ENCODE assay signal across 23 cellular contexts in genomic region chr2:107585851-107586250, GRCh38.
A peak's percentile ranks its signal among the peaks of the same experiment; 100 is the strongest.
DNase-seq lines count a peak whose midpoint lies in the region; ATAC-seq and TF ChIP-seq lines count a peak whose summit lies in the region.
"Had no signal": no experiment of that assay in that cellular context is flagged by ENCODE, and none has a peak within 500 bp of the region (broad histone marks: within the 10 kb centered on the region; RNA-seq: fewer than 3 reads in every experiment).

No MANE protein-coding gene starts in this region.

- H2AFZ ChIP-seq in GM23248 (peak overlapping the region; percentile 71), PC-3 (ENCODE audit: low read length) (no peak overlapping the region), osteoblast (ENCODE audit: low read length) (peak overlapping the region; percentile 70)
- H2AFZ ChIP-seq: hepatocyte had no signal

- POLR2A ChIA-PET in PC-3 (lab: Charles Lee; ENCODE audit: unreplicated experiment): no interaction called here

- H3K27ac ChIP-seq in GM23248 (0 out of 2 replicates have a peak overlapping the region, but pooled peaks have one; percentile 4), PC-3 (ENCODE audit: low read length) (no peak overlapping the region), osteoblast (ENCODE audit: low read depth, low read length) (no peak overlapping the region)
- H3K27ac ChIP-seq: hepatocyte, tibial nerve had no signal

- peak; percentile 53 for DNase-seq in GM23248
- peak; percentile 62 for DNase-seq in PC-3
- peak; percentile 74 for DNase-seq in epithelial cell of esophagus (ENCODE audit: low read depth)
- DNase-seq in osteoblast (ENCODE audit: insufficient read length, low spot score, missing footprints): no peak
- no peak for DNase-seq in hypothalamus (lab: John Stamatoyannopoulos, UW)
- no peak for DNase-seq in NCI-H2107 (lab: John Stamatoyannopoulos, UW)
- DNase-seq in activated CD4-positive, alpha-beta T cell treated with anti-CD3 and anti-CD28 coated beads for 4 hours: no peak
- no peak for DNase-seq in NCI-H1930 (lab: John Stamatoyannopoulos, UW)
- DNase-seq: activated CD4-positive, alpha-beta T cell treated with anti-CD3 and anti-CD28 coated beads for 36 hours; activated T-cell treated with anti-CD3 and anti-CD28 coated beads, Interleukin-2, amount 50 U/mL, for 4 hours; amniotic stem cell; CD4-positive, CD25-positive, alpha-beta regulatory T cell; immature natural killer cell; left ventricle myocardium superior; midbrain; NCI-H1436 treated with DMSO at 0.1 percent for 48 hours; NCI-H69; stimulated activated naive CD8-positive, alpha-beta T cell treated with anti-CD3 and anti-CD28 coated beads, Interleukin-15, amount 100 ng/mL, for 72 hours; T-helper 2 cell had no signal

- no peaks in the 10 kb centered on the region for H3K79me2 ChIP-seq in GM23248 (ENCODE audit: insufficient read depth)
- no peaks in the 10 kb centered on the region for H3K79me2 ChIP-seq in PC-3 (ENCODE audit: low read length)
- H3K79me2 ChIP-seq in osteoblast (ENCODE audit: insufficient read depth, low read length): no peaks in the 10 kb centered on the region
- H3K79me2 ChIP-seq: hepatocyte had no signal

- WGBS in GM23248 (ENCODE audit: low coverage in 1 of 2, low lambda C conversion rate in 2 of 2, missing lambda C conversion rate in 2 of 2), 2 experiments: 11 to 15% methylated on average over 3 of the region's 3 CpGs

- H4K20me1 ChIP-seq in GM23248 (ENCODE audit: insufficient read depth): no peaks in the 10 kb centered on the region
- H4K20me1 ChIP-seq in PC-3 (ENCODE audit: low read length): no peaks in the 10 kb centered on the region
- no peaks in the 10 kb centered on the region for H4K20me1 ChIP-seq in osteoblast (ENCODE audit: insufficient read depth, low read length)

- no peaks in the 10 kb centered on the region for H3K9me3 ChIP-seq in GM23248 (ENCODE audit: low read depth)
- no peaks in the 10 kb centered on the region for H3K9me3 ChIP-seq in PC-3 (ENCODE audit: low read length)
- H3K9me3 ChIP-seq in osteoblast (ENCODE audit: low read depth, low read length): no peaks in the 10 kb centered on the region
- H3K9me3 ChIP-seq: tibial nerve had no signal

- intact Hi-C loops in PC-3 (cut with micrococcal nuclease): no loop called here

- H3F3A ChIP-seq in GM23248 (ENCODE audit: insufficient read depth): peaks cover 9% of the 10 kb centered on the region; the same call in 1 of the 2 replicates
- no peaks in the 10 kb centered on the region for H3F3A ChIP-seq in PC-3 (ENCODE audit: low read length, unreplicated experiment)

- H3K27me3 ChIP-seq in GM23248 (replicated peaks; ENCODE audit: insufficient read depth) (no peaks in the 10 kb centered on the region), PC-3 (ENCODE audit: low read length) (peaks cover under 1% of the 10 kb centered on the region; the same call in 1 of the 2 replicates), osteoblast (ENCODE audit: insufficient read depth, low read length) (no peaks in the 10 kb centered on the region)
- H3K27me3 ChIP-seq: hepatocyte, tibial nerve had no signal

- in situ Hi-C loops in GM23248 (cut with MboI): no loop called here

- H3K9ac ChIP-seq in GM23248 (no peak overlapping the region), PC-3 (ENCODE audit: low read length) (no peak overlapping the region)

- no peaks in the 10 kb centered on the region for H3K36me3 ChIP-seq in GM23248 (ENCODE audit: low read depth)
- no peaks in the 10 kb centered on the region for H3K36me3 ChIP-seq in PC-3 (ENCODE audit: low read depth, low read length)
- H3K36me3 ChIP-seq in osteoblast (ENCODE audit: insufficient read depth, low read length): no peaks in the 10 kb centered on the region
- H3K36me3 ChIP-seq: tibial nerve had no signal

- H3K9me2 ChIP-seq in GM23248 (ENCODE audit: insufficient read depth) (no peaks in the 10 kb centered on the region), PC-3 (replicated peaks; ENCODE audit: low read length) (no peaks in the 10 kb centered on the region)

- no TSS peak for BruUV-seq in PC-3 (replicated peaks; lab: Mats Ljungman, UMichigan)

- TF ChIP-seq CTCF in PC-3 (conservative IDR thresholded peaks at IDR 0.05; ENCODE audit: low read depth, low read length) (no peak), epithelial cell of esophagus (IDR thresholded peaks at IDR 0.05; ENCODE audit: insufficient read depth, low read depth, low read length, missing control alignments) (no peak), osteoblast (IDR thresholded peaks at IDR 0.05; ENCODE audit: extremely low read depth, low read depth, low read length) (no peak)

- ATAC-seq in PC-3: no peak; the same call in 1 of the 2 replicates
- ATAC-seq: activated CD4-positive, alpha-beta T cell treated with anti-CD3 and anti-CD28 coated beads for 36 hours; activated T-cell treated with anti-CD3 and anti-CD28 coated beads, Interleukin-2, amount 50 U/mL, for 4 hours; K562; left ventricle myocardium superior; natural killer cell treated with Interleukin-12 subunit alpha and Interleukin-12 subunit beta and Interleukin-15 and Interleukin-18, amount 100 ng/mL, for 72 hours; stimulated activated naive CD8-positive, alpha-beta T cell treated with anti-CD3 and anti-CD28 coated beads, Interleukin-15, amount 100 ng/mL, for 72 hours had no signal

- peak overlapping the region; percentile 32; the same call in 1 of the 2 replicates for H3K4me3 ChIP-seq in GM23248
- no peak overlapping the region for H3K4me3 ChIP-seq in PC-3 (ENCODE audit: low read length)
- H3K4me3 ChIP-seq in epithelial cell of esophagus (ENCODE audit: low read length): no peak overlapping the region
- no peak overlapping the region for H3K4me3 ChIP-seq in osteoblast (ENCODE audit: insufficient read depth, low read length)
- H3K4me3 ChIP-seq: hepatocyte, K562, tibial nerve had no signal

- H3K4me1 ChIP-seq in GM23248 (ENCODE audit: insufficient read depth): peaks cover 39% of the 10 kb centered on the region
- peaks cover 23% of the 10 kb centered on the region for H3K4me1 ChIP-seq in PC-3 (ENCODE audit: insufficient read depth, low read length)
- H3K4me1 ChIP-seq in osteoblast (ENCODE audit: insufficient read depth, low read length): peaks cover 16% of the 10 kb centered on the region
- H3K4me1 ChIP-seq: tibial nerve had no signal

- CTCF ChIA-PET in PC-3 (lab: Charles Lee): no interaction called here

- peak overlapping the region; percentile 43 for H3K4me2 ChIP-seq in GM23248 (ENCODE audit: unreplicated experiment)
- peak overlapping the region; percentile 65 for H3K4me2 ChIP-seq in PC-3 (ENCODE audit: low read length)
- peak overlapping the region; percentile 10 for H3K4me2 ChIP-seq in osteoblast (ENCODE audit: insufficient read depth, low read length)
- H3K4me2 ChIP-seq: hepatocyte had no signal

Comparison
In these comparisons a context has a peak if more than half of its experiments do, and no peak if none do; other contexts are left out.
1. DNase-seq: peak in GM23248 (single experiment), PC-3 (single experiment) and epithelial cell of esophagus (single experiment); none in osteoblast (single experiment), hypothalamus (0 of 51), NCI-H2107 (single experiment), activated CD4-positive, alpha-beta T cell treated with anti-CD3 and anti-CD28 coated beads for 4 hours (0 of 2) and NCI-H1930 (0 of 2).
2. H3K4me2 ChIP-seq: peak in every context shown above with its lines; median percentile 65 in PC-3; 43 in GM23248; 10 in osteoblast.